ENCODE assay signal across 19 cellular contexts in the genomic region with DNA sequence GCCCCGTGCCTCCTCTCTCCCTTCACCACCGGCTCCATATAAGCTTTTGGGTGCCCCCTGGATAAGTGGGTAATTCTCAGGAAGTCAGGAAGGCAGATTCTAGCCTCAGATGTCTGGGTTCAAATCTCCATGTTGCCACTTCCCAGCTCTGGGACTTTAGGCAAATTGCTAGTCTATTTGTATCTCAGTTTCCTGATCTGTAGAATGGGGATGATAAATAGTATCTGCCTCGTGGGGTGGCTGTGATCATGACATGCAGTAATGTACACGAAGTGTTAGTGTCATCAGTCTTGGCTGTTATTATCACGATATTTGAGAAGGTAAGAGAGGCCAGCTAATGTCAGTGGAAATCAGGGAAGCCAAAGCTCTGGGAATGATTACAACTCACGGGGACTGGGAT. TPM values are rescaled to one million over a fixed set of nuclear protein-coding genes. Genes with fewer than 3 reads are reported as not detected.
A peak's percentile ranks its signal among the peaks of the same experiment; 100 is the strongest.
DNase-seq lines count a peak whose midpoint lies in the region; FAIRE-seq and TF ChIP-seq lines count a peak whose summit lies in the region.
"Had no signal": no experiment of that assay in that cellular context is flagged by ENCODE, and none has a peak within 500 bp of the region (broad histone marks: within the 10 kb centered on the region; RNA-seq: fewer than 3 reads in every experiment).

No MANE protein-coding gene starts in this region.

- WGBS in testis, 2 donors: 76 to 78% methylated on average over 6 of the region's 6 CpGs

- H3K4me1 ChIP-seq in testis (no peaks in the 10 kb centered on the region), breast epithelium (no peaks in the 10 kb centered on the region)
- H3K4me1 ChIP-seq: Caco-2, HAP-1 had no signal

- TF ChIP-seq CTCF in bronchial epithelial cell (IDR thresholded peaks at IDR 0.05; ENCODE audit: insufficient read depth, low read length, severe bottlenecking): no peak
- no peak for TF ChIP-seq CTCF in testis (IDR thresholded peaks at IDR 0.05)
- no peak for TF ChIP-seq CTCF in breast epithelium (IDR thresholded peaks at IDR 0.05)

- H3K4me1 Mint-ChIP-seq in activated CD4-positive, alpha-beta T cell treated with anti-CD3 and anti-CD28 coated beads, Interleukin-2, amount 10 ng/mL, durations not matched to agents 7 days and 5 days: no peaks in the 10 kb centered on the region
- H3K4me1 Mint-ChIP-seq: CD14-positive monocyte had no signal

- peak; percentile 1 for DNase-seq in activated CD4-positive, alpha-beta T cell treated with anti-CD3 and anti-CD28 coated beads, Interleukin-2, amount 10 ng/mL, durations not matched to agents 7 days and 5 days
- DNase-seq in activated CD4-positive, alpha-beta T cell treated with anti-CD3 and anti-CD28 coated beads, Interleukin-2, amount 50 U/mL, for 1 hour: no peak
- peak; percentile 5 for DNase-seq in HuH-7.5 (ENCODE audit: low spot score)
- DNase-seq in bronchial epithelial cell (ENCODE audit: low read depth): no peak
- DNase-seq in testis: peak; percentile 5
- DNase-seq in NCI-H187 (lab: John Stamatoyannopoulos, UW): no peak
- no peak for DNase-seq in breast epithelium (ENCODE audit: low spot score in 2 of 2)
- DNase-seq: Caco-2; CD8-positive, alpha-beta T cell; DMS53; GF-D8; GOT3; IMR-90 had no signal

- no peak overlapping the region for H3K27ac Mint-ChIP-seq in activated CD4-positive, alpha-beta T cell treated with anti-CD3 and anti-CD28 coated beads, Interleukin-2, amount 10 ng/mL, durations not matched to agents 7 days and 5 days
- H3K27ac Mint-ChIP-seq: CD14-positive monocyte; CD8-positive, alpha-beta T cell had no signal

- H3K27me3 ChIP-seq in bronchial epithelial cell (ENCODE audit: control insufficient read depth, insufficient read depth, low read length) (no peaks in the 10 kb centered on the region), testis (no peaks in the 10 kb centered on the region), breast epithelium (no peaks in the 10 kb centered on the region)

- POLR2A ChIA-PET in activated CD4-positive, alpha-beta T cell treated with anti-CD3 and anti-CD28 coated beads, Interleukin-2, amount 10 ng/mL, durations not matched to agents 7 days and 5 days (lab: Charles Lee): interaction anchor here (0.6 kb wide), 1 partner anchor 39 kb away, joined by 4 read pairs; no protein-coding TSS in a partner anchor

- H3K9me3 ChIP-seq in testis (no peaks in the 10 kb centered on the region), breast epithelium (no peaks in the 10 kb centered on the region)
- H3K9me3 ChIP-seq: Caco-2, HAP-1 had no signal

- H3K36me3 ChIP-seq in bronchial epithelial cell (ENCODE audit: control insufficient read depth, insufficient read depth, low read length): no peaks in the 10 kb centered on the region
- no peaks in the 10 kb centered on the region for H3K36me3 ChIP-seq in testis (ENCODE audit: low read depth, missing control alignments)
- no peaks in the 10 kb centered on the region for H3K36me3 ChIP-seq in breast epithelium
- H3K36me3 ChIP-seq: HAP-1 had no signal

- peaks cover 6% of the 10 kb centered on the region for H3K27me3 Mint-ChIP-seq in activated CD4-positive, alpha-beta T cell treated with anti-CD3 and anti-CD28 coated beads, Interleukin-2, amount 10 ng/mL, durations not matched to agents 7 days and 5 days

- no peak overlapping the region for H3K4me3 ChIP-seq in bronchial epithelial cell (ENCODE audit: low read depth, low read length)
- H3K4me3 ChIP-seq in testis: no peak overlapping the region
- no peak overlapping the region for H3K4me3 ChIP-seq in breast epithelium
- H3K4me3 ChIP-seq: HAP-1 had no signal

- intact Hi-C loops in testis (cut with DNase I; ENCODE audit: low total_unique reads): no loop called here
- intact Hi-C loops in breast epithelium (cut with DNase I; ENCODE audit: low total_unique reads): no loop called here

- H3K4me3 Mint-ChIP-seq in activated CD4-positive, alpha-beta T cell treated with anti-CD3 and anti-CD28 coated beads, Interleukin-2, amount 10 ng/mL, durations not matched to agents 7 days and 5 days: no peak overlapping the region
- H3K4me3 Mint-ChIP-seq: CD14-positive monocyte; CD8-positive, alpha-beta T cell had no signal

- FAIRE-seq in bronchial epithelial cell (lab: Jason Lieb, UNC): peak; percentile 40
- FAIRE-seq: GM19239 had no signal

- H3K27ac ChIP-seq in testis (no peak overlapping the region), breast epithelium (no peak overlapping the region)
- H3K27ac ChIP-seq: 22Rv1 had no signal

- TF ChIP-seq POLR2A in testis (IDR thresholded peaks at IDR 0.05) (no peak), breast epithelium (IDR thresholded peaks at IDR 0.05) (no peak)

- no peaks in the 10 kb centered on the region for H3K36me3 Mint-ChIP-seq in activated CD4-positive, alpha-beta T cell treated with anti-CD3 and anti-CD28 coated beads, Interleukin-2, amount 10 ng/mL, durations not matched to agents 7 days and 5 days (ENCODE audit: low read depth)
- H3K36me3 Mint-ChIP-seq: CD14-positive monocyte; CD8-positive, alpha-beta T cell had no signal

- CTCF ChIA-PET in activated CD4-positive, alpha-beta T cell treated with anti-CD3 and anti-CD28 coated beads, Interleukin-2, amount 10 ng/mL, durations not matched to agents 7 days and 5 days (lab: Charles Lee): no interaction called here

- peaks cover 8% of the 10 kb centered on the region for H3K9me3 Mint-ChIP-seq in activated CD4-positive, alpha-beta T cell treated with anti-CD3 and anti-CD28 coated beads, Interleukin-2, amount 10 ng/mL, durations not matched to agents 7 days and 5 days
- H3K9me3 Mint-ChIP-seq: CD8-positive, alpha-beta T cell had no signal

RNA-seq across cellular contexts. Expression of a gene that starts 43.3 kb away (rescaled TPM):
- total RNA-seq in activated CD4-positive, alpha-beta T cell treated with anti-CD3 and anti-CD28 coated beads, Interleukin-2, amount 10 ng/mL, durations not matched to agents 7 days and 5 days: under 1 TPM; under 0.01 to 0.15 TPM
- total RNA-seq in bronchial epithelial cell: 0.26 and 1.0 TPM in 2 replicates
- total RNA-seq in testis: 1 to 10 TPM; 4.0 to 4.7 TPM
- polyA plus RNA-seq in testis (ENCODE audit: insufficient read depth, low read depth, low replicate concordance): 1.8 TPM
- total RNA-seq in breast epithelium: 1 to 10 TPM in 1 of 3 donors, under 1 TPM in 1, not detected in 1; under 0.01 to 1.3 TPM
- total RNA-seq: A673; CD8-positive, alpha-beta T cell; IMR-90 had no signal
- polyA plus RNA-seq: BJ, CD14-positive monocyte, IMR-90 had no signal

RNA-seq across cellular contexts. Expression of a gene that starts 47.6 kb away (rescaled TPM):
- 1 to 10 TPM; 1.2 to 1.4 TPM for total RNA-seq in activated CD4-positive, alpha-beta T cell treated with anti-CD3 and anti-CD28 coated beads, Interleukin-2, amount 10 ng/mL, durations not matched to agents 7 days and 5 days
- total RNA-seq in bronchial epithelial cell (1.6 and 6.8 TPM in 2 replicates), testis (10 to 100 TPM; 13.8 to 16.2 TPM), breast epithelium (10 to 100 TPM in 2 of 3 donors, 1 to 10 TPM in 1; 2.7 to 24.3 (median 20.1) TPM)
- 10.3 TPM for polyA plus RNA-seq in testis (ENCODE audit: insufficient read depth, low read depth, low replicate concordance)
- total RNA-seq: IMR-90 had no signal
- polyA plus RNA-seq: CD14-positive monocyte had no signal

Comparison
In these comparisons a context has a peak if more than half of its experiments do, and no peak if none do; other contexts are left out.
1. DNase-seq: peak in activated CD4-positive, alpha-beta T cell treated with anti-CD3 and anti-CD28 coated beads, Interleukin-2, amount 10 ng/mL, durations not matched to agents 7 days and 5 days (single experiment), HuH-7.5 (single experiment) and testis (single experiment); none in activated CD4-positive, alpha-beta T cell treated with anti-CD3 and anti-CD28 coated beads, Interleukin-2, amount 50 U/mL, for 1 hour (single experiment), bronchial epithelial cell (single experiment), NCI-H187 (0 of 2) and breast epithelium (0 of 2).